In genomic region chr1:111920221-111921024, GRCh38 we compare ENCODE assay signal across 8 cellular contexts.
A peak's percentile ranks its signal among the peaks of the same experiment; 100 is the strongest.
DNase-seq lines count a peak whose midpoint lies in the region; ATAC-seq lines count a peak whose summit lies in the region.

No MANE protein-coding gene starts in this region.

- DNase-seq in NCI-H2029 (lab: John Stamatoyannopoulos, UW) (peak; percentile 89), cerebellum (ENCODE audit: low spot score) (peak; percentile 92), myocyte (ENCODE audit: low read depth) (peak; percentile 64), mesenteric fat pad (ENCODE audit: low spot score) (no peak), ecto neural progenitor cell (ENCODE audit: low spot score) (no peak)
- DNase-seq in stimulated activated naive CD4-positive, alpha-beta T cell treated with Interleukin-2 at 50 U/mL for 16 hours (lab: John Stamatoyannopoulos, UW), result no peak

- ATAC-seq in GM18517 (IDR thresholded peaks at IDR 0.05; ENCODE audit: unreplicated experiment), result no peak

- H3K27ac ChIP-seq in BLaER1, result no peak overlapping the region

- no peaks in the 10 kb centered on the region for H3K27me3 ChIP-seq in BLaER1

- H3K4me2 ChIP-seq in BLaER1, result peak overlapping the region; percentile 50

- H3K36me3 ChIP-seq in BLaER1, result no peaks in the 10 kb centered on the region

- H3K4me3 ChIP-seq in BLaER1, result no peak overlapping the region

- H4K20me1 ChIP-seq in BLaER1, result no peaks in the 10 kb centered on the region; the same call in 1 of the 2 replicates

- no peaks in the 10 kb centered on the region for H3K9me3 ChIP-seq in BLaER1

- peaks cover 8% of the 10 kb centered on the region for H3K4me1 ChIP-seq in BLaER1

- no peak overlapping the region for H3K9ac ChIP-seq in BLaER1

Comparison
In these comparisons a context has a peak if more than half of its experiments do, and no peak if none do; other contexts are left out.
1. DNase-seq: peak in NCI-H2029 (single experiment), cerebellum (single experiment) and myocyte (single experiment); none in stimulated activated naive CD4-positive, alpha-beta T cell treated with Interleukin-2 at 50 U/mL for 16 hours (single experiment), mesenteric fat pad (single experiment) and ecto neural progenitor cell (single experiment).